ENCODE assay signal across 9 cellular contexts in genomic region chr9:107158321-107158720, GRCh38.
DNase-seq lines count a peak whose midpoint lies in the region; ATAC-seq, FAIRE-seq and TF ChIP-seq lines count a peak whose summit lies in the region.
"Had no signal": no experiment of that assay in that cellular context is flagged by ENCODE, and none has a peak within 500 bp of the region (broad histone marks: within the 10 kb centered on the region; RNA-seq: fewer than 3 reads in every experiment).

No MANE protein-coding gene starts in this region.

- H3K4me2 ChIP-seq in GM23338 (no peak overlapping the region), fibroblast of lung (ENCODE audit: extremely low read depth, insufficient read depth, low read length) (no peak overlapping the region)

- no peaks in the 10 kb centered on the region for H3K27me3 ChIP-seq in GM23338 (ENCODE audit: insufficient read depth)
- peaks cover 2% of the 10 kb centered on the region for H3K27me3 ChIP-seq in fibroblast of lung (ENCODE audit: control insufficient read depth, insufficient read depth, low read length)
- H3K27me3 ChIP-seq in small intestine (ENCODE audit: control insufficient read depth in 2 of 2, insufficient read depth in 2 of 2, low read length in 2 of 2), result no peaks in the 10 kb centered on the region
- H3K27me3 ChIP-seq in gastroesophageal sphincter, result no peaks in the 10 kb centered on the region
- no peaks in the 10 kb centered on the region for H3K27me3 ChIP-seq in adrenal gland

- no peaks in the 10 kb centered on the region for H3K27me3 Mint-ChIP-seq in GM23338 (ENCODE audit: insufficient read depth, low read depth, poor library complexity)

- ATAC-seq in GM23338, result peak; percentile 99
- no peak for ATAC-seq in gastroesophageal sphincter

- H3K27ac Mint-ChIP-seq in GM23338, result no peak overlapping the region
- H3K27ac Mint-ChIP-seq: T-helper 1 cell treated with Interleukin-12 subunit alpha and Interleukin-12 subunit beta and Interleukin-4 antibody, amounts not matched to agents 30 μg/mL and 1 μg/mL, for 36 hours had no signal

- no peaks in the 10 kb centered on the region for H3K9me3 Mint-ChIP-seq in GM23338
- H3K9me3 Mint-ChIP-seq: T-helper 1 cell treated with Interleukin-12 subunit alpha and Interleukin-12 subunit beta and Interleukin-4 antibody, amounts not matched to agents 30 μg/mL and 1 μg/mL, for 36 hours had no signal

- TF ChIP-seq POLR2A in gastroesophageal sphincter (IDR thresholded peaks at IDR 0.05) (no peak), adrenal gland (IDR thresholded peaks at IDR 0.05) (no peak)

- H2AFZ ChIP-seq in GM23338 (no peak overlapping the region), fibroblast of lung (ENCODE audit: low read length) (no peak overlapping the region)

- no peaks in the 10 kb centered on the region for H3F3A ChIP-seq in GM23338 (replicated peaks; ENCODE audit: low read depth)

- no peaks in the 10 kb centered on the region for H3K36me3 Mint-ChIP-seq in GM23338 (ENCODE audit: low read depth)

- intact Hi-C loops in adrenal gland (cut with DNase I), result no loop called here

- peaks cover 9% of the 10 kb centered on the region; the same call in 1 of the 3 replicates for H3K4me1 Mint-ChIP-seq in GM23338

- no peaks in the 10 kb centered on the region for H3K79me2 ChIP-seq in GM23338 (replicated peaks; ENCODE audit: insufficient read depth)
- H3K79me2 ChIP-seq in fibroblast of lung (ENCODE audit: control insufficient read depth, insufficient read depth, low read length), result no peaks in the 10 kb centered on the region

- TF ChIP-seq CTCF in GM23338 (conservative IDR thresholded peaks at IDR 0.05; ENCODE audit: low read depth in 2 of 2), result peak; percentile 64 to 73
- TF ChIP-seq CTCF in fibroblast of lung (conservative IDR thresholded peaks at IDR 0.05 in 1 of 2, IDR thresholded peaks at IDR 0.05 in 1 of 2; ENCODE audit: low read depth in 1 of 2, low read length in 2 of 2), result peak; percentile 42 to 61
- peak in 1 of 4 experiments; percentile 39 for TF ChIP-seq CTCF in gastroesophageal sphincter (IDR thresholded peaks at IDR 0.05)
- peak in 3 of 6 experiments; percentile 26 to 35 (median 30) for TF ChIP-seq CTCF in adrenal gland (IDR thresholded peaks at IDR 0.05)

- H3K9me2 ChIP-seq in GM23338 (ENCODE audit: insufficient read depth), result no peaks in the 10 kb centered on the region

- peak; percentile 74 for DNase-seq in ELF-1 (ENCODE audit: low read depth, low spot score)
- peak; percentile 83 for DNase-seq in GM23338 (ENCODE audit: low spot score)
- DNase-seq in NCI-H460 (ENCODE audit: extremely low read depth, low read depth), result peak; percentile 13
- DNase-seq in fibroblast of lung (ENCODE audit: low read depth in 2 of 2), result peak; percentile 33 to 39
- DNase-seq in small intestine, result peak; percentile 21
- no peak for DNase-seq in adrenal gland
- no peak for DNase-seq in HUDEP-2 (lab: John Stamatoyannopoulos, UW; ENCODE audit: unreplicated experiment in 76 of 76)

- H3K9ac ChIP-seq in fibroblast of lung (ENCODE audit: insufficient read depth, low read length), result no peak overlapping the region

- H3K4me3 ChIP-seq in GM23338 (no peak overlapping the region), fibroblast of lung (replicated peaks in 1 of 4; ENCODE audit: control extremely low read depth in 1 of 4, insufficient read depth in 1 of 4, low read depth in 3 of 4, low read length in 4 of 4) (no peak overlapping the region), small intestine (ENCODE audit: low read depth in 1 of 2, low read length in 2 of 2) (no peak overlapping the region), gastroesophageal sphincter (no peak overlapping the region), adrenal gland (no peak overlapping the region)

- FAIRE-seq in small intestine (lab: Jason Lieb, UNC), result no peak

- H3K9me3 ChIP-seq in fibroblast of lung (ENCODE audit: control insufficient read depth, insufficient read depth, low read depth, low read length) (no peaks in the 10 kb centered on the region), small intestine (ENCODE audit: control insufficient read depth, low read depth) (no peaks in the 10 kb centered on the region), gastroesophageal sphincter (peaks cover 0 to 6% (median 0%) of the 10 kb centered on the region in 3 donors), adrenal gland (replicated peaks in 1 of 3) (no peaks in the 10 kb centered on the region)

- 0 out of 2 replicates have a peak, but pooled peaks cover 3% of the 10 kb centered on the region for H3K4me1 ChIP-seq in GM23338 (ENCODE audit: insufficient read depth)
- H3K4me1 ChIP-seq in fibroblast of lung (ENCODE audit: control insufficient read depth, extremely low read depth, insufficient read depth, low read length), result no peaks in the 10 kb centered on the region
- H3K4me1 ChIP-seq in small intestine (ENCODE audit: control insufficient read depth in 2 of 2, insufficient read depth in 1 of 2, low read depth in 1 of 2, low read length in 1 of 2), result no peaks in the 10 kb centered on the region
- H3K4me1 ChIP-seq in gastroesophageal sphincter, result no peaks in the 10 kb centered on the region
- no peaks in the 10 kb centered on the region for H3K4me1 ChIP-seq in adrenal gland (replicated peaks in 1 of 2)

- H3K27ac ChIP-seq in GM23338 (ENCODE audit: low read depth) (no peak overlapping the region), fibroblast of lung (ENCODE audit: insufficient read depth, low read length) (no peak overlapping the region), small intestine (ENCODE audit: low read depth in 1 of 2, low read length in 1 of 2) (no peak overlapping the region), gastroesophageal sphincter (no peak overlapping the region), adrenal gland (no peak overlapping the region)

- 17 to 22% (median 21%) methylated on average over 2 of the region's 2 CpGs for WGBS in small intestine, 3 donors
- WGBS in gastroesophageal sphincter (ENCODE audit: low coverage in 1 of 2), 2 donors, result 10 to 20% methylated on average over 2 of the region's 2 CpGs
- WGBS in adrenal gland, 4 donors, result 19 to 34% (median 28%) methylated on average over 2 of the region's 2 CpGs

- no peak overlapping the region for H3K4me3 Mint-ChIP-seq in GM23338
- H3K4me3 Mint-ChIP-seq: T-helper 1 cell treated with Interleukin-12 subunit alpha and Interleukin-12 subunit beta and Interleukin-4 antibody, amounts not matched to agents 30 μg/mL and 1 μg/mL, for 36 hours had no signal

- H3K36me3 ChIP-seq in GM23338 (ENCODE audit: insufficient read depth) (no peaks in the 10 kb centered on the region), fibroblast of lung (ENCODE audit: control insufficient read depth, insufficient read depth, low read length) (no peaks in the 10 kb centered on the region), small intestine (ENCODE audit: control insufficient read depth in 2 of 2, insufficient read depth in 2 of 2, low read length in 2 of 2) (no peaks in the 10 kb centered on the region), gastroesophageal sphincter (no peaks in the 10 kb centered on the region), adrenal gland (replicated peaks in 1 of 2) (no peaks in the 10 kb centered on the region)

- H4K20me1 ChIP-seq in GM23338 (replicated peaks; ENCODE audit: insufficient read depth), result no peaks in the 10 kb centered on the region
- H4K20me1 ChIP-seq in fibroblast of lung (ENCODE audit: control insufficient read depth, extremely low read depth, insufficient read depth, low read length), result no peaks in the 10 kb centered on the region

- no peak for TF ChIP-seq EP300 in gastroesophageal sphincter (IDR thresholded peaks at IDR 0.05)

Comparison
In these comparisons a context has a peak if more than half of its experiments do, and no peak if none do; other contexts are left out.
1. DNase-seq: peak in ELF-1 (single experiment), GM23338 (single experiment), NCI-H460 (single experiment), fibroblast of lung (2 of 2) and small intestine (single experiment); none in adrenal gland (0 of 7) and HUDEP-2 (0 of 76).